ENCODE assay signal across 8 cellular contexts in genomic region chr15:38253448-38253847, GRCh38. TPM values are rescaled to one million over a fixed set of nuclear protein-coding genes. Genes with fewer than 3 reads are reported as not detected.
DNase-seq lines count a peak whose midpoint lies in the region; ATAC-seq, FAIRE-seq and TF ChIP-seq lines count a peak whose summit lies in the region.

No MANE protein-coding gene starts in this region.

- peaks cover 13% of the 10 kb centered on the region; the same call in 1 of the 2 replicates for H4K20me1 ChIP-seq in KMS-11 (ENCODE audit: insufficient read depth)

- no peak overlapping the region for H2AFZ ChIP-seq in KMS-11 (ENCODE audit: low read depth)

- peaks cover 28% of the 10 kb centered on the region for H3K4me1 ChIP-seq in CD8-positive, alpha-beta memory T cell (ENCODE audit: insufficient read depth, low read length)
- H3K4me1 ChIP-seq in KMS-11 (ENCODE audit: low read depth, poor library complexity, severe bottlenecking) (peaks cover 30% of the 10 kb centered on the region), adipocyte (ENCODE audit: control insufficient read depth, insufficient read depth, low read length) (peaks cover 42% of the 10 kb centered on the region), small intestine (ENCODE audit: control insufficient read depth in 2 of 2, insufficient read depth in 1 of 2, low read depth in 1 of 2, low read length in 1 of 2) (no peaks in the 10 kb centered on the region)

- peak overlapping the region; percentile 83 to 93 (median 90) for H3K4me3 Mint-ChIP-seq in CD8-positive, alpha-beta memory T cell

- TF ChIP-seq CTCF in KMS-11 (conservative IDR thresholded peaks at IDR 0.05; ENCODE audit: low read depth, low read length), result no peak

- WGBS in small intestine, 3 donors, result 0 to 1% (median 0%) methylated on average over 5 of the region's 5 CpGs

- peaks cover 0 to 1% (median 0%) of the 10 kb centered on the region in 5 donors for H3K9me3 Mint-ChIP-seq in CD8-positive, alpha-beta memory T cell

- POLR2A ChIA-PET in CD8-positive, alpha-beta memory T cell (lab: Charles Lee), result no interaction called here

- H3K79me2 ChIP-seq in KMS-11 (ENCODE audit: insufficient read depth, low read depth), result peaks cover 60% of the 10 kb centered on the region

- no peak for DNase-seq in CD8-positive, alpha-beta memory T cell
- peak; percentile 70 for DNase-seq in adipocyte (ENCODE audit: low read depth)
- DNase-seq in small intestine, result peak; percentile 36
- no peak for DNase-seq in NCI-H2171 treated with DMSO at 0.1 percent for 48 hours (lab: John Stamatoyannopoulos, UW)

- peaks cover 30 to 40% (median 35%) of the 10 kb centered on the region in 3 donors for H3K4me1 Mint-ChIP-seq in CD8-positive, alpha-beta memory T cell

- peak overlapping the region; percentile 69 for H3K4me2 ChIP-seq in KMS-11

- H3K9me3 ChIP-seq in CD8-positive, alpha-beta memory T cell (ENCODE audit: low read length), result no peaks in the 10 kb centered on the region
- H3K9me3 ChIP-seq in adipocyte (ENCODE audit: control insufficient read depth, low read length) (no peaks in the 10 kb centered on the region), small intestine (ENCODE audit: control insufficient read depth, low read depth) (no peaks in the 10 kb centered on the region)

- ATAC-seq in GM19023 (IDR thresholded peaks at IDR 0.05; ENCODE audit: unreplicated experiment), result no peak
- ATAC-seq in HG03039 (IDR thresholded peaks at IDR 0.05; ENCODE audit: unreplicated experiment), result no peak

- no peak for FAIRE-seq in small intestine (lab: Jason Lieb, UNC)

- H3K27ac ChIP-seq in CD8-positive, alpha-beta memory T cell (ENCODE audit: low read depth, low read length), result peak overlapping the region; percentile 22
- peak overlapping the region; percentile 87; the same call in 1 of the 2 replicates for H3K27ac ChIP-seq in KMS-11
- peak overlapping the region in 1 of 2 donors; percentile 97 for H3K27ac ChIP-seq in small intestine (ENCODE audit: low read depth in 1 of 2, low read length in 1 of 2)

- H3K9ac ChIP-seq in KMS-11 (peak overlapping the region; percentile 82; the same call in 1 of the 2 replicates), adipocyte (ENCODE audit: low read length) (peak overlapping the region; percentile 89)

- H3K36me3 Mint-ChIP-seq in CD8-positive, alpha-beta memory T cell, result peaks cover 0 to 9% (median 0%) of the 10 kb centered on the region in 3 donors

- peak overlapping the region; percentile 56 for H3K4me3 ChIP-seq in CD8-positive, alpha-beta memory T cell (ENCODE audit: low read length)
- H3K4me3 ChIP-seq in KMS-11 (IDR thresholded peaks at IDR 0.05; ENCODE audit: insufficient read depth, low read depth, low read length) (no peak overlapping the region), adipocyte (ENCODE audit: low read length) (peak overlapping the region; percentile 84), iPS-11a (ENCODE audit: low read depth, low read length) (peak overlapping the region; percentile 62), small intestine (ENCODE audit: low read depth in 1 of 2, low read length in 2 of 2) (peak overlapping the region; percentile 90 to 99)

- H3K27ac Mint-ChIP-seq in CD8-positive, alpha-beta memory T cell, result peak overlapping the region in 6 of 8 donors; percentile 26 to 94 (median 82)

- CTCF ChIA-PET in CD8-positive, alpha-beta memory T cell (lab: Charles Lee), result interaction anchor here (0.9 kb wide), 1 partner anchor 14 kb away, joined by 3 read pairs; no protein-coding TSS in a partner anchor

- H3K27me3 ChIP-seq in CD8-positive, alpha-beta memory T cell (ENCODE audit: insufficient read depth, low read length, poor library complexity, severe bottlenecking), result peaks cover 3% of the 10 kb centered on the region
- H3K27me3 ChIP-seq in KMS-11 (ENCODE audit: insufficient read depth, low read depth) (no peaks in the 10 kb centered on the region), adipocyte (replicated peaks; ENCODE audit: control insufficient read depth, insufficient read depth, low read length) (no peaks in the 10 kb centered on the region), small intestine (ENCODE audit: control insufficient read depth in 2 of 2, insufficient read depth in 2 of 2, low read length in 2 of 2) (no peaks in the 10 kb centered on the region)

- H3K36me3 ChIP-seq in CD8-positive, alpha-beta memory T cell (ENCODE audit: insufficient read depth, low read length), result no peaks in the 10 kb centered on the region
- H3K36me3 ChIP-seq in KMS-11 (ENCODE audit: insufficient read depth), result no peaks in the 10 kb centered on the region
- no peaks in the 10 kb centered on the region for H3K36me3 ChIP-seq in adipocyte (ENCODE audit: control insufficient read depth, insufficient read depth, low read length, severe bottlenecking)
- H3K36me3 ChIP-seq in small intestine (ENCODE audit: control insufficient read depth in 2 of 2, insufficient read depth in 2 of 2, low read length in 2 of 2), result no peaks in the 10 kb centered on the region

- peaks cover 6 to 7% of the 10 kb centered on the region in 2 donors for H3K27me3 Mint-ChIP-seq in CD8-positive, alpha-beta memory T cell

RNA-seq across cellular contexts. Expression of gene SPRED1, which starts 0.8 kb away (rescaled TPM):
- 1 to 10 TPM; 1.2 to 1.4 TPM for total RNA-seq in CD8-positive, alpha-beta memory T cell
- polyA plus RNA-seq in CD8-positive, alpha-beta memory T cell, result 0.35 TPM
- 1 to 10 TPM in 2 of 3 donors, under 1 TPM in 1; 0.89 to 4.0 (median 3.0) TPM for polyA plus RNA-seq in small intestine

Comparison
In these comparisons a context has a peak if more than half of its experiments do, and no peak if none do; other contexts are left out.
1. DNase-seq: peak in adipocyte (single experiment) and small intestine (single experiment); none in CD8-positive, alpha-beta memory T cell (0 of 5) and NCI-H2171 treated with DMSO at 0.1 percent for 48 hours (single experiment).